In genomic region chr14:90699016-90699415, GRCh38 we compare ENCODE assay signal across 19 cellular contexts.
A peak's percentile ranks its signal among the peaks of the same experiment; 100 is the strongest.
DNase-seq lines count a peak whose midpoint lies in the region; ATAC-seq lines count a peak whose summit lies in the region.
"Had no signal": no experiment of that assay in that cellular context is flagged by ENCODE, and none has a peak within 500 bp of the region (broad histone marks: within the 10 kb centered on the region; RNA-seq: fewer than 3 reads in every experiment).

No MANE protein-coding gene starts in this region.

- H3K4me3 ChIP-seq in rectal smooth muscle tissue (ENCODE audit: low read length), result no peak overlapping the region
- H3K4me3 ChIP-seq: GM23248, left lung, mucosa of descending colon, upper lobe of left lung had no signal

- peaks cover 29% of the 10 kb centered on the region for H3K4me1 ChIP-seq in rectal smooth muscle tissue (ENCODE audit: control insufficient read depth, insufficient read depth, low read length)
- H3K4me1 ChIP-seq: Caco-2 had no signal

- intact Hi-C loops in dendritic cell treated with granulocyte-macrophage colony-stimulating factor and Interleukin-4, amounts not matched to agents 40 ng/mL and 50 ng/mL, for 4 days (cut with micrococcal nuclease), result no loop called here

- H3K9me3 Mint-ChIP-seq in dendritic cell treated with granulocyte-macrophage colony-stimulating factor and Interleukin-4, amounts not matched to agents 40 ng/mL and 50 ng/mL, for 4 days, result no peaks in the 10 kb centered on the region
- no peaks in the 10 kb centered on the region for H3K9me3 Mint-ChIP-seq in naive thymus-derived CD8-positive, alpha-beta T cell
- H3K9me3 Mint-ChIP-seq: activated naive CD4-positive, alpha-beta T cell treated with anti-CD3 and anti-CD28 coated beads, Interleukin-2, amount 50 U/mL, for 24 hours had no signal

- H3K9ac ChIP-seq in rectal smooth muscle tissue (ENCODE audit: low read length), result no peak overlapping the region
- H3K9ac ChIP-seq: GM23248 had no signal

- POLR2A ChIA-PET in naive thymus-derived CD8-positive, alpha-beta T cell (lab: Charles Lee), result interaction anchor here (2.0 kb wide), 1 partner anchor 316 kb away, joined by 5 read pairs; no protein-coding TSS in a partner anchor

- H3K27ac Mint-ChIP-seq in dendritic cell treated with granulocyte-macrophage colony-stimulating factor and Interleukin-4, amounts not matched to agents 40 ng/mL and 50 ng/mL, for 4 days, result peak overlapping the region; percentile 2
- H3K27ac Mint-ChIP-seq in naive thymus-derived CD8-positive, alpha-beta T cell, result no peak overlapping the region
- H3K27ac Mint-ChIP-seq: activated naive CD4-positive, alpha-beta T cell treated with anti-CD3 and anti-CD28 coated beads, Interleukin-2, amount 50 U/mL, for 24 hours had no signal

- peak overlapping the region; percentile 91 for H3K27ac ChIP-seq in rectal smooth muscle tissue (ENCODE audit: low read depth, low read length)
- H3K27ac ChIP-seq: GM23248 had no signal

- peak; percentile 82 for DNase-seq in DMS 273 (lab: John Stamatoyannopoulos, UW; ENCODE audit: unreplicated experiment)
- DNase-seq in NCI-H2171 treated with DMSO at 0.1 percent for 48 hours (lab: John Stamatoyannopoulos, UW), result peak; percentile 84
- no peak for DNase-seq in SKM-1 treated with dmso at 0.1 percent for 144 hours (lab: John Stamatoyannopoulos, UW; ENCODE audit: unreplicated experiment)
- no peak for DNase-seq in naive thymus-derived CD8-positive, alpha-beta T cell
- DNase-seq: Caco-2; left lung; NCI-H1048; stimulated activated CD4-positive, alpha-beta T cell treated with anti-CD3 and anti-CD28 coated beads, Interleukin-15, amount 100 ng/mL, for 24 hours; T1000 had no signal

- no peaks in the 10 kb centered on the region for H3K27me3 ChIP-seq in rectal smooth muscle tissue (ENCODE audit: control insufficient read depth, insufficient read depth, low read length)
- H3K27me3 ChIP-seq: left lung, upper lobe of left lung had no signal

- no peak for ATAC-seq in naive thymus-derived CD8-positive, alpha-beta T cell
- ATAC-seq in HG03139 (IDR thresholded peaks at IDR 0.05; ENCODE audit: unreplicated experiment) (no peak), HG03571 (IDR thresholded peaks at IDR 0.05; ENCODE audit: unreplicated experiment) (no peak)
- ATAC-seq: esophagus mucosa, left lung, mucosa of descending colon, Panc1 had no signal

- H3K4me1 Mint-ChIP-seq in dendritic cell treated with granulocyte-macrophage colony-stimulating factor and Interleukin-4, amounts not matched to agents 40 ng/mL and 50 ng/mL, for 4 days (ENCODE audit: low read depth), result peaks cover 25% of the 10 kb centered on the region
- peaks cover 4 to 11% (median 4%) of the 10 kb centered on the region in 4 donors for H3K4me1 Mint-ChIP-seq in naive thymus-derived CD8-positive, alpha-beta T cell

- no peaks in the 10 kb centered on the region for H3K36me3 Mint-ChIP-seq in dendritic cell treated with granulocyte-macrophage colony-stimulating factor and Interleukin-4, amounts not matched to agents 40 ng/mL and 50 ng/mL, for 4 days (ENCODE audit: low read depth)
- H3K36me3 Mint-ChIP-seq in naive thymus-derived CD8-positive, alpha-beta T cell, result no peaks in the 10 kb centered on the region
- H3K36me3 Mint-ChIP-seq: activated naive CD4-positive, alpha-beta T cell treated with anti-CD3 and anti-CD28 coated beads, Interleukin-2, amount 50 U/mL, for 24 hours had no signal

- no peaks in the 10 kb centered on the region for H3K27me3 Mint-ChIP-seq in dendritic cell treated with granulocyte-macrophage colony-stimulating factor and Interleukin-4, amounts not matched to agents 40 ng/mL and 50 ng/mL, for 4 days
- H3K27me3 Mint-ChIP-seq in naive thymus-derived CD8-positive, alpha-beta T cell, result peaks cover 0 to 11% (median 0%) of the 10 kb centered on the region in 5 donors
- H3K27me3 Mint-ChIP-seq: activated naive CD4-positive, alpha-beta T cell treated with anti-CD3 and anti-CD28 coated beads, Interleukin-2, amount 50 U/mL, for 24 hours had no signal

- H3K4me3 Mint-ChIP-seq in dendritic cell treated with granulocyte-macrophage colony-stimulating factor and Interleukin-4, amounts not matched to agents 40 ng/mL and 50 ng/mL, for 4 days, result no peak overlapping the region
- no peak overlapping the region for H3K4me3 Mint-ChIP-seq in naive thymus-derived CD8-positive, alpha-beta T cell
- H3K4me3 Mint-ChIP-seq: activated naive CD4-positive, alpha-beta T cell treated with anti-CD3 and anti-CD28 coated beads, Interleukin-2, amount 50 U/mL, for 24 hours had no signal

- H3K36me3 ChIP-seq in rectal smooth muscle tissue (ENCODE audit: control insufficient read depth, insufficient read depth, low read length), result no peaks in the 10 kb centered on the region
- H3K36me3 ChIP-seq: left lung, upper lobe of left lung had no signal

Comparison
In these comparisons a context has a peak if more than half of its experiments do, and no peak if none do; other contexts are left out.
1. DNase-seq: peak in DMS 273 (single experiment) and NCI-H2171 treated with DMSO at 0.1 percent for 48 hours (single experiment); none in SKM-1 treated with dmso at 0.1 percent for 144 hours (single experiment) and naive thymus-derived CD8-positive, alpha-beta T cell (0 of 10).